2 cellular contexts compared by ENCODE assay signal in genomic region chr1:160542303-160542945, GRCh38.
A peak's percentile ranks its signal among the peaks of the same experiment; 100 is the strongest.
TF ChIP-seq lines count a peak whose summit lies in the region.

No MANE protein-coding gene starts in this region.

TF ChIP-seq in A549, 52 proteins besides CTCF, POLR2A, EP300 and RAD21:
- TF ChIP-seq FOSL2 (IDR thresholded peaks at IDR 0.05) = no peak
- peak; percentile 61 for TF ChIP-seq FOSL2 (CRISPR knock-in tag; IDR thresholded peaks at IDR 0.05)
- TF ChIP-seq MAX (IDR thresholded peaks at IDR 0.05) = no peak

TF ChIP-seq in HepG2, 621 proteins besides CTCF, POLR2A, EP300 and RAD21:
- TF ChIP-seq ATRX (CRISPR knock-in tag; IDR thresholded peaks at IDR 0.05; ENCODE audit: borderline replicate concordance) = no peak
- TF ChIP-seq SIN3A (IDR thresholded peaks at IDR 0.05; ENCODE audit: borderline replicate concordance, low read depth, low read length) = no peak
- TF ChIP-seq ZNF782 (CRISPR knock-in tag; IDR thresholded peaks at IDR 0.05; ENCODE audit: borderline replicate concordance) = no peak
